ENCODE assay signal across 21 cellular contexts in genomic region chr2:153068915-153069314, GRCh38.
"Had no signal": no experiment of that assay in that cellular context is flagged by ENCODE, and none has a peak within 500 bp of the region (broad histone marks: within the 10 kb centered on the region; RNA-seq: fewer than 3 reads in every experiment).

No MANE protein-coding gene starts in this region.

- H3K9ac ChIP-seq: SK-N-SH had no signal

- H3K4me1 Mint-ChIP-seq: T-cell had no signal

- H3K9me3 ChIP-seq: SK-N-SH had no signal

- H3K4me3 Mint-ChIP-seq: T-cell had no signal

- H3K27ac ChIP-seq: RWPE1 had no signal

- DNase-seq: IMR-90, Kasumi-1, KG1, MV-4-11, NCI-H1048, NCI-H1105, NCI-H1417, NCI-H1436 treated with DMSO at 0.1 percent for 48 hours, NCI-H1694, NCI-H187 treated with DMSO at 0.1 percent for 48 hours, NCI-H2029 treated with DMSO at 0.1 percent for 48 hours, NCI-H2227 treated with DMSO at 0.1 percent for 48 hours, NCI-H524, NCI-H526 treated with DMSO at 0.1 percent for 48 hours, NCI-H748 treated with DMSO at 0.1 percent for 48 hours, SHP77, SK-N-SH, SW 1271, T-cell had no signal

- H3K27me3 Mint-ChIP-seq: T-cell had no signal

- H3K9me3 Mint-ChIP-seq: T-cell had no signal

- ATAC-seq: HepG2, T-cell had no signal

- H3K36me3 Mint-ChIP-seq: T-cell had no signal

- H3K27ac Mint-ChIP-seq: T-cell had no signal

- H3K4me2 ChIP-seq: SK-N-SH had no signal
